Comparison of ENCODE assay signal across 1 cellular context in the genomic region with DNA sequence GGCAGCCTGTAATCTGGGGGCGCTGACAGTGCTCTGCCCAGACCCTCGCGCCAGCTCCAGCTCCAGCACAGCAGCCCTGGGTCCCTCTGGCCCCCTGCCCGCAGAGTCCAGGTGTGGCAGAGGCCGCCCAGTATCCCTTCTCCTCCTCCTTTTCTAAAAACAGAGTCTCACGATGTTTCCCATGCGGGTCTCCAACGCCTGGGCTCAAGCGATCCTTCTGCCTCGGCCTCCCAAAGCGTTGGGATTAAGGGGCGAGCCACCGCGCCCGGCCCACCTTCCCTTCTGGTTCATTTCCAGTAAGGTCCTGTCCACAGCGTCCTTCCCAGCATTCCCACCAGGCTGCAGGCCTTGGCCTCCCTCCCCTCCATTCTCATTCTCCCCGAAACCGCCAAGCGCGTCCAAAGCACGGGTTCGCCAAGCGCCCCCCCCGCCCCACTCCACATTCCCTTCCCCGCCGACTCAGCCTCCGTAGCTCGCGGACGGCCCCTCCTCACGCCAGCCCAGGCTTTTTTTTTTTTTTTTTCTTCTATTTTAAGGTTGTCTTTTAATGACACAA.
TF ChIP-seq lines count a peak whose summit lies in the region.

No MANE protein-coding gene starts in this region.

TF ChIP-seq in GM12878, 131 proteins besides CTCF, POLR2A, EP300 and RAD21 (continued from another document):
- TF ChIP-seq, protein P1, sequence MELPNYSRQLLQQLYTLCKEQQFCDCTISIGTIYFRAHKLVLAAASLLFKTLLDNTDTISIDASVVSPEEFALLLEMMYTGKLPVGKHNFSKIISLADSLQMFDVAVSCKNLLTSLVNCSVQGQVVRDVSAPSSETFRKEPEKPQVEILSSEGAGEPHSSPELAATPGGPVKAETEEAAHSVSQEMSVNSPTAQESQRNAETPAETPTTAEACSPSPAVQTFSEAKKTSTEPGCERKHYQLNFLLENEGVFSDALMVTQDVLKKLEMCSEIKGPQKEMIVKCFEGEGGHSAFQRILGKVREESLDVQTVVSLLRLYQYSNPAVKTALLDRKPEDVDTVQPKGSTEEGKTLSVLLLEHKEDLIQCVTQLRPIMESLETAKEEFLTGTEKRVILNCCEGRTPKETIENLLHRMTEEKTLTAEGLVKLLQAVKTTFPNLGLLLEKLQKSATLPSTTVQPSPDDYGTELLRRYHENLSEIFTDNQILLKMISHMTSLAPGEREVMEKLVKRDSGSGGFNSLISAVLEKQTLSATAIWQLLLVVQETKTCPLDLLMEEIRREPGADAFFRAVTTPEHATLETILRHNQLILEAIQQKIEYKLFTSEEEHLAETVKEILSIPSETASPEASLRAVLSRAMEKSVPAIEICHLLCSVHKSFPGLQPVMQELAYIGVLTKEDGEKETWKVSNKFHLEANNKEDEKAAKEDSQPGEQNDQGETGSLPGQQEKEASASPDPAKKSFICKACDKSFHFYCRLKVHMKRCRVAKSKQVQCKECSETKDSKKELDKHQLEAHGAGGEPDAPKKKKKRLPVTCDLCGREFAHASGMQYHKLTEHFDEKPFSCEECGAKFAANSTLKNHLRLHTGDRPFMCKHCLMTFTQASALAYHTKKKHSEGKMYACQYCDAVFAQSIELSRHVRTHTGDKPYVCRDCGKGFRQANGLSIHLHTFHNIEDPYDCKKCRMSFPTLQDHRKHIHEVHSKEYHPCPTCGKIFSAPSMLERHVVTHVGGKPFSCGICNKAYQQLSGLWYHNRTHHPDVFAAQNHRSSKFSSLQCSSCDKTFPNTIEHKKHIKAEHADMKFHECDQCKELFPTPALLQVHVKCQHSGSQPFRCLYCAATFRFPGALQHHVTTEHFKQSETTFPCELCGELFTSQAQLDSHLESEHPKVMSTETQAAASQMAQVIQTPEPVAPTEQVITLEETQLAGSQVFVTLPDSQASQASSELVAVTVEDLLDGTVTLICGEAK (IDR thresholded peaks at IDR 0.05; ENCODE audit: borderline replicate concordance) = peak; percentile 39; the same call in 1 of the 2 replicates
- TF ChIP-seq TARDBP (IDR thresholded peaks at IDR 0.05; ENCODE audit: borderline replicate concordance) = no peak
- no peak for TF ChIP-seq GATAD2B (conservative IDR thresholded peaks at IDR 0.05; ENCODE audit: low read depth)
- TF ChIP-seq, protein P2, sequence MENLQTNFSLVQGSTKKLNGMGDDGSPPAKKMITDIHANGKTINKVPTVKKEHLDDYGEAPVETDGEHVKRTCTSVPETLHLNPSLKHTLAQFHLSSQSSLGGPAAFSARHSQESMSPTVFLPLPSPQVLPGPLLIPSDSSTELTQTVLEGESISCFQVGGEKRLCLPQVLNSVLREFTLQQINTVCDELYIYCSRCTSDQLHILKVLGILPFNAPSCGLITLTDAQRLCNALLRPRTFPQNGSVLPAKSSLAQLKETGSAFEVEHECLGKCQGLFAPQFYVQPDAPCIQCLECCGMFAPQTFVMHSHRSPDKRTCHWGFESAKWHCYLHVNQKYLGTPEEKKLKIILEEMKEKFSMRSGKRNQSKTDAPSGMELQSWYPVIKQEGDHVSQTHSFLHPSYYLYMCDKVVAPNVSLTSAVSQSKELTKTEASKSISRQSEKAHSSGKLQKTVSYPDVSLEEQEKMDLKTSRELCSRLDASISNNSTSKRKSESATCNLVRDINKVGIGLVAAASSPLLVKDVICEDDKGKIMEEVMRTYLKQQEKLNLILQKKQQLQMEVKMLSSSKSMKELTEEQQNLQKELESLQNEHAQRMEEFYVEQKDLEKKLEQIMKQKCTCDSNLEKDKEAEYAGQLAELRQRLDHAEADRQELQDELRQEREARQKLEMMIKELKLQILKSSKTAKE (IDR thresholded peaks at IDR 0.05; ENCODE audit: low read depth, poor library complexity, severe bottlenecking) = no peak
- TF ChIP-seq, protein P3, sequence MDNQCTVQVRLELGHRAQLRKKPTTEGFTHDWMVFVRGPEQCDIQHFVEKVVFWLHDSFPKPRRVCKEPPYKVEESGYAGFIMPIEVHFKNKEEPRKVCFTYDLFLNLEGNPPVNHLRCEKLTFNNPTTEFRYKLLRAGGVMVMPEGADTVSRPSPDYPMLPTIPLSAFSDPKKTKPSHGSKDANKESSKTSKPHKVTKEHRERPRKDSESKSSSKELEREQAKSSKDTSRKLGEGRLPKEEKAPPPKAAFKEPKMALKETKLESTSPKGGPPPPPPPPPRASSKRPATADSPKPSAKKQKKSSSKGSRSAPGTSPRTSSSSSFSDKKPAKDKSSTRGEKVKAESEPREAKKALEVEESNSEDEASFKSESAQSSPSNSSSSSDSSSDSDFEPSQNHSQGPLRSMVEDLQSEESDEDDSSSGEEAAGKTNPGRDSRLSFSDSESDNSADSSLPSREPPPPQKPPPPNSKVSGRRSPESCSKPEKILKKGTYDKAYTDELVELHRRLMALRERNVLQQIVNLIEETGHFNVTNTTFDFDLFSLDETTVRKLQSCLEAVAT (IDR thresholded peaks at IDR 0.05) = peak; percentile 98
- no peak for TF ChIP-seq KLF5 (IDR thresholded peaks at IDR 0.05; ENCODE audit: partially characterized antibody)
- TF ChIP-seq SIX5 (IDR thresholded peaks at IDR 0.05; ENCODE audit: low read depth, low read length, severe bottlenecking) = no peak
